1 cellular context compared by ENCODE assay signal in genomic region chr7:101386558-101387199, GRCh38.
TF ChIP-seq lines count a peak whose summit lies in the region.

No MANE protein-coding gene starts in this region.

TF ChIP-seq in HepG2, 621 proteins besides CTCF, POLR2A, EP300 and RAD21 (continued from another document and continues in another):
- TF ChIP-seq SKIL (CRISPR knock-in tag; IDR thresholded peaks at IDR 0.05; ENCODE audit: borderline replicate concordance), result 0 out of 2 replicates have a peak, but pooled peaks have one; percentile 42
- TF ChIP-seq SAFB2 (CRISPR knock-in tag; IDR thresholded peaks at IDR 0.05; ENCODE audit: borderline replicate concordance, low read depth), result no peak
- no peak for TF ChIP-seq FOXM1 (CRISPR knock-in tag; IDR thresholded peaks at IDR 0.05)
- no peak for TF ChIP-seq RBM22 (optimal IDR thresholded peaks at IDR 0.05; ENCODE audit: low read length)
- no peak for TF ChIP-seq CENPT (CRISPR knock-in tag; IDR thresholded peaks at IDR 0.05; ENCODE audit: low read depth)
- TF ChIP-seq ZSCAN31 (CRISPR knock-in tag; IDR thresholded peaks at IDR 0.05; ENCODE audit: low read depth), result peak; percentile 61; the same call in 1 of the 2 replicates
- TF ChIP-seq DMAP1 (CRISPR knock-in tag; IDR thresholded peaks at IDR 0.05), result no peak; the same call in 1 of the 2 replicates
- 0 out of 2 replicates have a peak, but pooled peaks have one; percentile 50 for TF ChIP-seq ZNF737 (CRISPR knock-in tag; IDR thresholded peaks at IDR 0.05; ENCODE audit: borderline replicate concordance)
- TF ChIP-seq, protein P1, sequence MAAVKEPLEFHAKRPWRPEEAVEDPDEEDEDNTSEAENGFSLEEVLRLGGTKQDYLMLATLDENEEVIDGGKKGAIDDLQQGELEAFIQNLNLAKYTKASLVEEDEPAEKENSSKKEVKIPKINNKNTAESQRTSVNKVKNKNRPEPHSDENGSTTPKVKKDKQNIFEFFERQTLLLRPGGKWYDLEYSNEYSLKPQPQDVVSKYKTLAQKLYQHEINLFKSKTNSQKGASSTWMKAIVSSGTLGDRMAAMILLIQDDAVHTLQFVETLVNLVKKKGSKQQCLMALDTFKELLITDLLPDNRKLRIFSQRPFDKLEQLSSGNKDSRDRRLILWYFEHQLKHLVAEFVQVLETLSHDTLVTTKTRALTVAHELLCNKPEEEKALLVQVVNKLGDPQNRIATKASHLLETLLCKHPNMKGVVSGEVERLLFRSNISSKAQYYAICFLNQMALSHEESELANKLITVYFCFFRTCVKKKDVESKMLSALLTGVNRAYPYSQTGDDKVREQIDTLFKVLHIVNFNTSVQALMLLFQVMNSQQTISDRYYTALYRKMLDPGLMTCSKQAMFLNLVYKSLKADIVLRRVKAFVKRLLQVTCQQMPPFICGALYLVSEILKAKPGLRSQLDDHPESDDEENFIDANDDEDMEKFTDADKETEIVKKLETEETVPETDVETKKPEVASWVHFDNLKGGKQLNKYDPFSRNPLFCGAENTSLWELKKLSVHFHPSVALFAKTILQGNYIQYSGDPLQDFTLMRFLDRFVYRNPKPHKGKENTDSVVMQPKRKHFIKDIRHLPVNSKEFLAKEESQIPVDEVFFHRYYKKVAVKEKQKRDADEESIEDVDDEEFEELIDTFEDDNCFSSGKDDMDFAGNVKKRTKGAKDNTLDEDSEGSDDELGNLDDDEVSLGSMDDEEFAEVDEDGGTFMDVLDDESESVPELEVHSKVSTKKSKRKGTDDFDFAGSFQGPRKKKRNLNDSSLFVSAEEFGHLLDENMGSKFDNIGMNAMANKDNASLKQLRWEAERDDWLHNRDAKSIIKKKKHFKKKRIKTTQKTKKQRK (IDR thresholded peaks at IDR 0.05; ENCODE audit: low read length), result no peak
- no peak for TF ChIP-seq CAMTA2 (CRISPR knock-in tag; IDR thresholded peaks at IDR 0.05; ENCODE audit: borderline replicate concordance)
- TF ChIP-seq NR2C2 (CRISPR knock-in tag; IDR thresholded peaks at IDR 0.05; ENCODE audit: borderline replicate concordance), result peak; percentile 37; the same call in 1 of the 2 replicates
- TF ChIP-seq NONO (IDR thresholded peaks at IDR 0.05), result no peak
- TF ChIP-seq NONO (CRISPR knock-in tag; conservative IDR thresholded peaks at IDR 0.05), result peak; percentile 80
- 0 out of 2 replicates have a peak, but pooled peaks have one; percentile 56 for TF ChIP-seq ZMYM2 (CRISPR knock-in tag; IDR thresholded peaks at IDR 0.05)
- TF ChIP-seq ZSCAN22 (CRISPR knock-in tag; IDR thresholded peaks at IDR 0.05), result no peak
- TF ChIP-seq KMT2B (CRISPR knock-in tag; IDR thresholded peaks at IDR 0.05), result 0 out of 2 replicates have a peak, but pooled peaks have one; percentile 51
- no peak for TF ChIP-seq NPAS2 (CRISPR knock-in tag; IDR thresholded peaks at IDR 0.05; ENCODE audit: borderline replicate concordance)
- TF ChIP-seq, protein P2, sequence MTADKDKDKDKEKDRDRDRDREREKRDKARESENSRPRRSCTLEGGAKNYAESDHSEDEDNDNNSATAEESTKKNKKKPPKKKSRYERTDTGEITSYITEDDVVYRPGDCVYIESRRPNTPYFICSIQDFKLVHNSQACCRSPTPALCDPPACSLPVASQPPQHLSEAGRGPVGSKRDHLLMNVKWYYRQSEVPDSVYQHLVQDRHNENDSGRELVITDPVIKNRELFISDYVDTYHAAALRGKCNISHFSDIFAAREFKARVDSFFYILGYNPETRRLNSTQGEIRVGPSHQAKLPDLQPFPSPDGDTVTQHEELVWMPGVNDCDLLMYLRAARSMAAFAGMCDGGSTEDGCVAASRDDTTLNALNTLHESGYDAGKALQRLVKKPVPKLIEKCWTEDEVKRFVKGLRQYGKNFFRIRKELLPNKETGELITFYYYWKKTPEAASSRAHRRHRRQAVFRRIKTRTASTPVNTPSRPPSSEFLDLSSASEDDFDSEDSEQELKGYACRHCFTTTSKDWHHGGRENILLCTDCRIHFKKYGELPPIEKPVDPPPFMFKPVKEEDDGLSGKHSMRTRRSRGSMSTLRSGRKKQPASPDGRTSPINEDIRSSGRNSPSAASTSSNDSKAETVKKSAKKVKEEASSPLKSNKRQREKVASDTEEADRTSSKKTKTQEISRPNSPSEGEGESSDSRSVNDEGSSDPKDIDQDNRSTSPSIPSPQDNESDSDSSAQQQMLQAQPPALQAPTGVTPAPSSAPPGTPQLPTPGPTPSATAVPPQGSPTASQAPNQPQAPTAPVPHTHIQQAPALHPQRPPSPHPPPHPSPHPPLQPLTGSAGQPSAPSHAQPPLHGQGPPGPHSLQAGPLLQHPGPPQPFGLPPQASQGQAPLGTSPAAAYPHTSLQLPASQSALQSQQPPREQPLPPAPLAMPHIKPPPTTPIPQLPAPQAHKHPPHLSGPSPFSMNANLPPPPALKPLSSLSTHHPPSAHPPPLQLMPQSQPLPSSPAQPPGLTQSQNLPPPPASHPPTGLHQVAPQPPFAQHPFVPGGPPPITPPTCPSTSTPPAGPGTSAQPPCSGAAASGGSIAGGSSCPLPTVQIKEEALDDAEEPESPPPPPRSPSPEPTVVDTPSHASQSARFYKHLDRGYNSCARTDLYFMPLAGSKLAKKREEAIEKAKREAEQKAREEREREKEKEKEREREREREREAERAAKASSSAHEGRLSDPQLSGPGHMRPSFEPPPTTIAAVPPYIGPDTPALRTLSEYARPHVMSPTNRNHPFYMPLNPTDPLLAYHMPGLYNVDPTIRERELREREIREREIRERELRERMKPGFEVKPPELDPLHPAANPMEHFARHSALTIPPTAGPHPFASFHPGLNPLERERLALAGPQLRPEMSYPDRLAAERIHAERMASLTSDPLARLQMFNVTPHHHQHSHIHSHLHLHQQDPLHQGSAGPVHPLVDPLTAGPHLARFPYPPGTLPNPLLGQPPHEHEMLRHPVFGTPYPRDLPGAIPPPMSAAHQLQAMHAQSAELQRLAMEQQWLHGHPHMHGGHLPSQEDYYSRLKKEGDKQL (CRISPR knock-in tag; IDR thresholded peaks at IDR 0.05; ENCODE audit: low read depth), result no peak
- no peak for TF ChIP-seq ZNF451 (CRISPR knock-in tag; IDR thresholded peaks at IDR 0.05)
- TF ChIP-seq HMG20A (CRISPR knock-in tag; IDR thresholded peaks at IDR 0.05; ENCODE audit: borderline replicate concordance), result no peak; the same call in 1 of the 2 replicates
- TF ChIP-seq, protein P3, sequence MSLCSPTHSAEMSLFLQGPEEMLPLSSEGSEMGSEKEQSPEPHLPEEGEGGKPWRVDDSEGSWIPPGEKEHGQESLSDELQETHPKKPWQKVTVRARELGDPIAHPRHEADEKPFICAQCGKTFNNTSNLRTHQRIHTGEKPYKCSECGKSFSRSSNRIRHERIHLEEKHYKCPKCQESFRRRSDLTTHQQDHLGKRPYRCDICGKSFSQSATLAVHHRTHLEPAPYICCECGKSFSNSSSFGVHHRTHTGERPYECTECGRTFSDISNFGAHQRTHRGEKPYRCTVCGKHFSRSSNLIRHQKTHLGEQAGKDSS (CRISPR knock-in tag; IDR thresholded peaks at IDR 0.05; ENCODE audit: borderline replicate concordance, low read depth), result peak; percentile 44; the same call in 1 of the 2 replicates
- no peak for TF ChIP-seq ZZZ3 (CRISPR knock-in tag; IDR thresholded peaks at IDR 0.05; ENCODE audit: borderline replicate concordance)
- TF ChIP-seq ELF4 (CRISPR knock-in tag; IDR thresholded peaks at IDR 0.05; ENCODE audit: borderline replicate concordance), result peak; percentile 44; the same call in 1 of the 2 replicates
- 0 out of 2 replicates have a peak, but pooled peaks have one; percentile 32 for TF ChIP-seq KDM4B (CRISPR knock-in tag; IDR thresholded peaks at IDR 0.05)
- TF ChIP-seq ZNF83 (CRISPR knock-in tag; IDR thresholded peaks at IDR 0.05; ENCODE audit: borderline replicate concordance), result no peak
- no peak for TF ChIP-seq NFYC (CRISPR knock-in tag; IDR thresholded peaks at IDR 0.05)
- 0 out of 2 replicates have a peak, but pooled peaks have one; percentile 11 for TF ChIP-seq CHD4 (IDR thresholded peaks at IDR 0.05; ENCODE audit: borderline replicate concordance, low read length)
- TF ChIP-seq ZGPAT (CRISPR knock-in tag; IDR thresholded peaks at IDR 0.05), result peak; percentile 46
- TF ChIP-seq DR1 (CRISPR knock-in tag; IDR thresholded peaks at IDR 0.05), result no peak
- TF ChIP-seq GLI4 (CRISPR knock-in tag; IDR thresholded peaks at IDR 0.05; ENCODE audit: borderline replicate concordance), result no peak
- TF ChIP-seq, protein P4, sequence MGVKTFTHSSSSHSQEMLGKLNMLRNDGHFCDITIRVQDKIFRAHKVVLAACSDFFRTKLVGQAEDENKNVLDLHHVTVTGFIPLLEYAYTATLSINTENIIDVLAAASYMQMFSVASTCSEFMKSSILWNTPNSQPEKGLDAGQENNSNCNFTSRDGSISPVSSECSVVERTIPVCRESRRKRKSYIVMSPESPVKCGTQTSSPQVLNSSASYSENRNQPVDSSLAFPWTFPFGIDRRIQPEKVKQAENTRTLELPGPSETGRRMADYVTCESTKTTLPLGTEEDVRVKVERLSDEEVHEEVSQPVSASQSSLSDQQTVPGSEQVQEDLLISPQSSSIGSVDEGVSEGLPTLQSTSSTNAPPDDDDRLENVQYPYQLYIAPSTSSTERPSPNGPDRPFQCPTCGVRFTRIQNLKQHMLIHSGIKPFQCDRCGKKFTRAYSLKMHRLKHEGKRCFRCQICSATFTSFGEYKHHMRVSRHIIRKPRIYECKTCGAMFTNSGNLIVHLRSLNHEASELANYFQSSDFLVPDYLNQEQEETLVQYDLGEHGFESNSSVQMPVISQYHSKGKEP (CRISPR knock-in tag; IDR thresholded peaks at IDR 0.05), result no peak
- no peak for TF ChIP-seq ZNF142 (CRISPR knock-in tag; IDR thresholded peaks at IDR 0.05)
- no peak for TF ChIP-seq ETV6 (CRISPR knock-in tag; conservative IDR thresholded peaks at IDR 0.05)
- TF ChIP-seq, protein P5, sequence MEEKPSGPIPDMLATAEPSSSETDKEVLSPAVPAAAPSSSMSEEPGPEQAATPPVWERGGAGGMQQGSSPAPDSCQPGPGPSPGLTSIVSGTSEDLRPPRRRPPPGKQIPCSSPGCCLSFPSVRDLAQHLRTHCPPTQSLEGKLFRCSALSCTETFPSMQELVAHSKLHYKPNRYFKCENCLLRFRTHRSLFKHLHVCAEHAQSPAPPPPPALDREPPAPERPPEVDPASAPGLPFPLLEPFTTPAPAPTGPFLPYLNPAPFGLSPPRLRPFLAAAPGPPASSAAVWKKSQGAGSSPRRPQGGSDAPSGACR (CRISPR knock-in tag; IDR thresholded peaks at IDR 0.05), result no peak
- no peak for TF ChIP-seq CBX1 (IDR thresholded peaks at IDR 0.05; ENCODE audit: low read depth)
- no peak for TF ChIP-seq ZNF543 (CRISPR knock-in tag; IDR thresholded peaks at IDR 0.05)
- no peak for TF ChIP-seq ZNF17 (CRISPR knock-in tag; IDR thresholded peaks at IDR 0.05)
- no peak for TF ChIP-seq RBAK (CRISPR knock-in tag; IDR thresholded peaks at IDR 0.05)
- no peak for TF ChIP-seq ZNF34 (CRISPR knock-in tag; IDR thresholded peaks at IDR 0.05; ENCODE audit: borderline replicate concordance)
